In the genomic region with DNA sequence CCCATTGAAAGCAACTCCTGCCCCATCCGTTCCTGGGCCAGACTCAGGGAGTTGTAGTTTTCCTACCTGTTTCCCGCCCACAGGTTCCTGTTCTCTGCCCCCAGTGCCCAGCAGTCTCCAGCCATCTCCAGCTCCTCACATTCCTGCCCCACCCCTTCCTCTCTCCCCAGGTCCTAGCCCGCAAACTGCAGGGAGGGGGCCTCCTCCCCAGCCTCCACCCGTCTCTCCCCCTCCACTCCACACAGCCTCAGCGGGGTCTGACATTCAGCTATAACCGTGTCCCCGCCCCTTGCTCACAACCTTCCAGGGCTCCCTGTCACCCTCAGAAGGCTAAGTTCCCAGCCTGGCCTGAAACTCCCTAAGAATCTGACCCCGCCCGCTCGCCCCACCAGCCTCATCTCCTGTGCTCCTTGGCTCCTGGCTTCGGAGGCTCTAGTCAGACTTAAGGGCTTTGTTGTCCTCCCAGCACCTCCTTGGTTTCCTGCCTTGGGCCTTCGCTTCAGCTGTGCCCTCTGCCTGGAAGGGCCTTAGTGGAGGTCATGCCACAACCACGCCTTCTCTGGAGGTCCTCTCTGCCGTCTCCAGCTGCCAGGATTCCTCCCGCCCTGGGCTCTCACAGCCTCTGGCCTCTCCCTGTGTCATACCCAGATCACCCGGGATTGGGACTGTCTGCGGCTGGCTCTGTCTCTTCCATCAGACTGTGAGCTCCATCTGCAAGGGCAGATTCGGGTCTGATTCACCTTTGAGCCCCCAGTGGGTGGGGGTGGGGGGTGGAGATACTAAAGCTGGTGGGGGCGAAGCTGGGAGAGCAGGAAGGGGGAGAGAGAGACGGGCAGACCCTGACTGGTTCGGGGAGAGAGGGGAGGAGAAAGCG, we compare ENCODE assay signal across 8 cellular contexts. TPM values are rescaled to one million over a fixed set of nuclear protein-coding genes. Genes with fewer than 3 reads are reported as not detected.
DNase-seq lines count a peak whose midpoint lies in the region; ATAC-seq and TF ChIP-seq lines count a peak whose summit lies in the region.

No MANE protein-coding gene starts in this region.

- peaks cover 13% of the 10 kb centered on the region for H3K9me3 Mint-ChIP-seq in activated CD8-positive, alpha-beta T cell treated with anti-CD3 and anti-CD28 coated beads, Interleukin-2, amount 10 ng/mL, durations not matched to agents 7 days and 5 days (ENCODE audit: insufficient read depth)
- H3K9me3 Mint-ChIP-seq in neural crest cell = no peaks in the 10 kb centered on the region

- peaks cover 0 to 42% (median 17%) of the 10 kb centered on the region in 3 donors for H3K4me1 ChIP-seq in gastroesophageal sphincter

- peaks cover 7% of the 10 kb centered on the region for H3K4me1 Mint-ChIP-seq in activated CD8-positive, alpha-beta T cell treated with anti-CD3 and anti-CD28 coated beads, Interleukin-2, amount 10 ng/mL, durations not matched to agents 7 days and 5 days (ENCODE audit: low read depth)
- peaks cover 33% of the 10 kb centered on the region for H3K4me1 Mint-ChIP-seq in neural crest cell

- peaks cover 0 to 7% of the 10 kb centered on the region in 2 donors for H3K36me3 ChIP-seq in gastroesophageal sphincter

- peak overlapping the region; percentile 93 to 100 (median 100) for H3K27ac ChIP-seq in gastroesophageal sphincter

- H3K36me3 Mint-ChIP-seq in activated CD8-positive, alpha-beta T cell treated with anti-CD3 and anti-CD28 coated beads, Interleukin-2, amount 10 ng/mL, durations not matched to agents 7 days and 5 days (ENCODE audit: low read depth) = no peaks in the 10 kb centered on the region
- no peaks in the 10 kb centered on the region for H3K36me3 Mint-ChIP-seq in neural crest cell (ENCODE audit: low read depth)

- peak overlapping the region; percentile 47 to 98 for H3K4me3 ChIP-seq in gastroesophageal sphincter

- no peak for ATAC-seq in activated CD8-positive, alpha-beta T cell treated with anti-CD3 and anti-CD28 coated beads, Interleukin-2, amount 10 ng/mL, durations not matched to agents 7 days and 5 days
- ATAC-seq in gastroesophageal sphincter (peak; percentile 52), GM21576 (IDR thresholded peaks at IDR 0.05; ENCODE audit: unreplicated experiment) (no peak), HG03565 (IDR thresholded peaks at IDR 0.05; ENCODE audit: unreplicated experiment) (no peak)

- no peaks in the 10 kb centered on the region for H3K27me3 ChIP-seq in gastroesophageal sphincter

- WGBS in gastroesophageal sphincter (ENCODE audit: low coverage in 1 of 2), 2 donors = 1 to 4% methylated on average over 10 to 16 of the region's 22 CpGs

- peaks cover 24% of the 10 kb centered on the region for H3K27me3 Mint-ChIP-seq in activated CD8-positive, alpha-beta T cell treated with anti-CD3 and anti-CD28 coated beads, Interleukin-2, amount 10 ng/mL, durations not matched to agents 7 days and 5 days (ENCODE audit: low read depth)
- H3K27me3 Mint-ChIP-seq in neural crest cell (ENCODE audit: low read depth) = peaks cover 31% of the 10 kb centered on the region

- H3K27ac Mint-ChIP-seq in activated CD8-positive, alpha-beta T cell treated with anti-CD3 and anti-CD28 coated beads, Interleukin-2, amount 10 ng/mL, durations not matched to agents 7 days and 5 days = no peak overlapping the region
- H3K27ac Mint-ChIP-seq in neural crest cell (ENCODE audit: unreplicated experiment) = peak overlapping the region; percentile 19

- peak; percentile 67 for DNase-seq in AG08396 (ENCODE audit: low spot score)
- DNase-seq in HPDE6-E6E7 (ENCODE audit: extremely low spot score) = peak; percentile 46
- DNase-seq in activated CD8-positive, alpha-beta T cell treated with anti-CD3 and anti-CD28 coated beads, Interleukin-2, amount 10 ng/mL, durations not matched to agents 7 days and 5 days = peak; percentile 13
- DNase-seq in neural crest cell (ENCODE audit: low read depth, low spot score) = no peak
- no peak for DNase-seq in stimulated activated naive CD4-positive, alpha-beta T cell (lab: John Stamatoyannopoulos, UW)

- TF ChIP-seq CTCF in gastroesophageal sphincter (IDR thresholded peaks at IDR 0.05) = no peak
- TF ChIP-seq CTCF in neural crest cell (conservative IDR thresholded peaks at IDR 0.05) = no peak

- TF ChIP-seq EP300 in gastroesophageal sphincter (IDR thresholded peaks at IDR 0.05) = no peak

- CTCF ChIA-PET in activated CD8-positive, alpha-beta T cell treated with anti-CD3 and anti-CD28 coated beads, Interleukin-2, amount 10 ng/mL, durations not matched to agents 7 days and 5 days (lab: Charles Lee) = no interaction called here

- POLR2A ChIA-PET in activated CD8-positive, alpha-beta T cell treated with anti-CD3 and anti-CD28 coated beads, Interleukin-2, amount 10 ng/mL, durations not matched to agents 7 days and 5 days (lab: Charles Lee) = no interaction called here

- TF ChIP-seq POLR2A in gastroesophageal sphincter (IDR thresholded peaks at IDR 0.05) = no peak

- no peaks in the 10 kb centered on the region for H3K9me3 ChIP-seq in gastroesophageal sphincter

- H3K4me3 Mint-ChIP-seq in activated CD8-positive, alpha-beta T cell treated with anti-CD3 and anti-CD28 coated beads, Interleukin-2, amount 10 ng/mL, durations not matched to agents 7 days and 5 days = no peak overlapping the region
- H3K4me3 Mint-ChIP-seq in neural crest cell = peak overlapping the region; percentile 84

RNA-seq across cellular contexts. Expression of a gene that starts 5.1 kb away (rescaled TPM):
- 1 to 10 TPM; 1.2 to 2.2 TPM for total RNA-seq in activated CD8-positive, alpha-beta T cell treated with anti-CD3 and anti-CD28 coated beads, Interleukin-2, amount 10 ng/mL, durations not matched to agents 7 days and 5 days
- 10 to 100 TPM in 3 of 4 donors, 1 to 10 TPM in 1; 6.3 to 29.7 (median 18.3) TPM for total RNA-seq in gastroesophageal sphincter
- 3.0 and 4.2 TPM in 2 replicates for total RNA-seq in neural crest cell

RNA-seq across cellular contexts. Expression of a gene that starts 35.8 kb away (rescaled TPM):
- not detected for total RNA-seq in activated CD8-positive, alpha-beta T cell treated with anti-CD3 and anti-CD28 coated beads, Interleukin-2, amount 10 ng/mL, durations not matched to agents 7 days and 5 days
- 10 to 100 TPM in 1 of 4 donors, 1 to 10 TPM in 1, under 1 TPM in 1, not detected in 1; 0.23 to 15.2 (median 2.2) TPM for total RNA-seq in gastroesophageal sphincter
- not detected in 2 replicates for total RNA-seq in neural crest cell

RNA-seq across cellular contexts. Expression of a gene that starts 41.4 kb away (rescaled TPM):
- total RNA-seq in activated CD8-positive, alpha-beta T cell treated with anti-CD3 and anti-CD28 coated beads, Interleukin-2, amount 10 ng/mL, durations not matched to agents 7 days and 5 days = not detected
- total RNA-seq in gastroesophageal sphincter (1 to 10 TPM in 2 of 4 donors, under 1 TPM in 1, not detected in 1; 0.73 to 8.6 (median 1.4) TPM), neural crest cell (not detected in 2 replicates)

RNA-seq across cellular contexts. Expression of a gene that starts 57.8 kb away (rescaled TPM):
- not detected for total RNA-seq in activated CD8-positive, alpha-beta T cell treated with anti-CD3 and anti-CD28 coated beads, Interleukin-2, amount 10 ng/mL, durations not matched to agents 7 days and 5 days
- total RNA-seq in gastroesophageal sphincter (under 1 TPM in 2 of 4 donors, not detected in 2; 0.67 to 0.94 TPM), neural crest cell (not detected in 2 replicates)

Comparison
In these comparisons a context has a peak if more than half of its experiments do, and no peak if none do; other contexts are left out.
1. DNase-seq: peak in AG08396 (single experiment), HPDE6-E6E7 (single experiment) and activated CD8-positive, alpha-beta T cell treated with anti-CD3 and anti-CD28 coated beads, Interleukin-2, amount 10 ng/mL, durations not matched to agents 7 days and 5 days (single experiment); none in neural crest cell (single experiment) and stimulated activated naive CD4-positive, alpha-beta T cell (0 of 6).